ENCODE assay signal across 10 cellular contexts in the genomic region with DNA sequence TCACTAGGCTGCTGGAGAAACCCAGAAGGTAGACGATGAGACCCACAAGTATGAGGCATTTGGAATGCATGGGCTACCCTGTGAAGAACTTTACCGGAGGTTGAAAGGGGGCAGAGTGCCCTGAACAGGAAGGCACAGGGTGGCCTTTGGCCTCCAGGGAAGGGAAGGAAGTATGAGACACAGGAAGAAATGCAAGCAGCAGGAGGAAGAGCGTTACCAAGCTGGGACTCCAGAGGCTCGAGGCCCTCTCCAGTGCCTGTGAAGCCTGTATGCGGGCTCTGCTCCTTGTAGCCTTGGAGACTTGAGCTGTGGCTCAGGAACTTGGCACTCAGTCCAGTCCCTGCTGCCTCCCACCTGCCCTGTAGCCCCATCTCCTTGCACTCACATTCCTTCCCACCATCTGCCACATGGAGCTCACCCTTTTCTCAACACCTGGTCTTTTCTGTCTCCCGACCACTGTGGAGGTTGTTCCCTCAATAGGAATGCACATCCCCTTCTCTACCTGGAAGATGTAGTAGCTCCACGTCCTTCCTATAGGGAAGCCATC. TPM values are rescaled to one million over a fixed set of nuclear protein-coding genes. Genes with fewer than 3 reads are reported as not detected.
A peak's percentile ranks its signal among the peaks of the same experiment; 100 is the strongest.
DNase-seq lines count a peak whose midpoint lies in the region; ATAC-seq and TF ChIP-seq lines count a peak whose summit lies in the region.
"Had no signal": no experiment of that assay in that cellular context is flagged by ENCODE, and none has a peak within 500 bp of the region (broad histone marks: within the 10 kb centered on the region; RNA-seq: fewer than 3 reads in every experiment).

No MANE protein-coding gene starts in this region.

- DNase-seq in activated naive CD8-positive, alpha-beta T cell treated with anti-CD3 and anti-CD28 coated beads for 36 hours: no peak
- DNase-seq in left lobe of liver (ENCODE audit: low spot score) (no peak), upper lobe of left lung (peak in 1 of 2 donors; percentile 34)
- DNase-seq: NCI-H187 treated with DMSO at 0.1 percent for 48 hours, trophoblast cell had no signal

- peaks cover 38 to 52% (median 42%) of the 10 kb centered on the region in 4 donors for H3K4me1 ChIP-seq in upper lobe of left lung

- no peak overlapping the region for H3K4me3 Mint-ChIP-seq in activated naive CD8-positive, alpha-beta T cell
- no peak overlapping the region for H3K4me3 Mint-ChIP-seq in activated naive CD8-positive, alpha-beta T cell treated with anti-CD3 and anti-CD28 coated beads for 36 hours
- peak overlapping the region; percentile 45 for H3K4me3 Mint-ChIP-seq in activated T-helper 17 cell treated with anti-CD3 and anti-CD28 coated beads, Interleukin-2, amount 50 U/mL, for 72 hours

- no peak for TF ChIP-seq CTCF in upper lobe of left lung (IDR thresholded peaks at IDR 0.05)

- 64 to 65% methylated on average over 7 of the region's 7 CpGs for WGBS in upper lobe of left lung, 2 donors

- peak; percentile 20 for ATAC-seq in activated T-helper 17 cell treated with anti-CD3 and anti-CD28 coated beads, Interleukin-2, amount 50 U/mL, for 72 hours (replicated peaks)
- ATAC-seq in left lobe of liver (peak; percentile 15), upper lobe of left lung (ENCODE audit: low FRiP score in 2 of 2) (peak; percentile 40 to 49), GM21576 (IDR thresholded peaks at IDR 0.05; ENCODE audit: unreplicated experiment) (no peak), HG03460 (IDR thresholded peaks at IDR 0.05; ENCODE audit: unreplicated experiment) (no peak), HG03521 (IDR thresholded peaks at IDR 0.05; ENCODE audit: unreplicated experiment) (no peak)

- no peak overlapping the region for H3K4me3 ChIP-seq in upper lobe of left lung

- H3K9me3 ChIP-seq in upper lobe of left lung: no peaks in the 10 kb centered on the region

- H3K27ac ChIP-seq in upper lobe of left lung: peak overlapping the region; percentile 18 to 76 (median 58)

- no peaks in the 10 kb centered on the region for H3K36me3 ChIP-seq in upper lobe of left lung

- H3K36me3 Mint-ChIP-seq in activated naive CD8-positive, alpha-beta T cell: peaks cover 3% of the 10 kb centered on the region
- H3K36me3 Mint-ChIP-seq in activated naive CD8-positive, alpha-beta T cell treated with anti-CD3 and anti-CD28 coated beads for 36 hours: peaks cover 5% of the 10 kb centered on the region
- peaks cover 19% of the 10 kb centered on the region for H3K36me3 Mint-ChIP-seq in activated T-helper 17 cell treated with anti-CD3 and anti-CD28 coated beads, Interleukin-2, amount 50 U/mL, for 72 hours (ENCODE audit: low read depth)

- H3K27me3 Mint-ChIP-seq in activated naive CD8-positive, alpha-beta T cell: no peaks in the 10 kb centered on the region
- H3K27me3 Mint-ChIP-seq in activated naive CD8-positive, alpha-beta T cell treated with anti-CD3 and anti-CD28 coated beads for 36 hours: no peaks in the 10 kb centered on the region
- H3K27me3 Mint-ChIP-seq in activated T-helper 17 cell treated with anti-CD3 and anti-CD28 coated beads, Interleukin-2, amount 50 U/mL, for 72 hours: no peaks in the 10 kb centered on the region

- no peaks in the 10 kb centered on the region for H3K9me3 Mint-ChIP-seq in activated naive CD8-positive, alpha-beta T cell (ENCODE audit: low read depth)
- H3K9me3 Mint-ChIP-seq in activated naive CD8-positive, alpha-beta T cell treated with anti-CD3 and anti-CD28 coated beads for 36 hours: no peaks in the 10 kb centered on the region
- no peaks in the 10 kb centered on the region for H3K9me3 Mint-ChIP-seq in activated T-helper 17 cell treated with anti-CD3 and anti-CD28 coated beads, Interleukin-2, amount 50 U/mL, for 72 hours

- peaks cover 16% of the 10 kb centered on the region for H3K4me1 Mint-ChIP-seq in activated naive CD8-positive, alpha-beta T cell (ENCODE audit: low read depth)
- H3K4me1 Mint-ChIP-seq in activated naive CD8-positive, alpha-beta T cell treated with anti-CD3 and anti-CD28 coated beads for 36 hours: peaks cover under 1% of the 10 kb centered on the region
- peaks cover 36% of the 10 kb centered on the region for H3K4me1 Mint-ChIP-seq in activated T-helper 17 cell treated with anti-CD3 and anti-CD28 coated beads, Interleukin-2, amount 50 U/mL, for 72 hours

- peak overlapping the region; percentile 64 for H3K27ac Mint-ChIP-seq in activated naive CD8-positive, alpha-beta T cell
- H3K27ac Mint-ChIP-seq in activated naive CD8-positive, alpha-beta T cell treated with anti-CD3 and anti-CD28 coated beads for 36 hours: no peak overlapping the region
- H3K27ac Mint-ChIP-seq in activated T-helper 17 cell treated with anti-CD3 and anti-CD28 coated beads, Interleukin-2, amount 50 U/mL, for 72 hours: peak overlapping the region; percentile 86

- no peaks in the 10 kb centered on the region for H3K27me3 ChIP-seq in upper lobe of left lung

- no peak for TF ChIP-seq POLR2A in upper lobe of left lung (IDR thresholded peaks at IDR 0.05)

- no peak for TF ChIP-seq EP300 in upper lobe of left lung (IDR thresholded peaks at IDR 0.05)

RNA-seq across cellular contexts. Expression of gene RNF19B, which starts 33.5 kb away (rescaled TPM):
- total RNA-seq in activated naive CD8-positive, alpha-beta T cell treated with anti-CD3 and anti-CD28 coated beads for 36 hours: 10 to 100 TPM in 1 of 2 experiments, 1 to 10 TPM in 1; 8.8 to 10.2 TPM
- total RNA-seq in activated T-helper 17 cell treated with anti-CD3 and anti-CD28 coated beads, Interleukin-2, amount 50 U/mL, for 72 hours: 10 to 100 TPM; 32.2 to 65.6 TPM
- 6.6 TPM for total RNA-seq in left lobe of liver
- total RNA-seq in upper lobe of left lung: 10 to 100 TPM; 28.7 to 44.5 (median 37.4) TPM

RNA-seq across cellular contexts. Expression of gene AK2, which starts 38.6 kb away (rescaled TPM):
- 100 to 1,000 TPM; 372 to 389 TPM for total RNA-seq in activated naive CD8-positive, alpha-beta T cell treated with anti-CD3 and anti-CD28 coated beads for 36 hours
- 100 to 1,000 TPM; 304 to 372 TPM for total RNA-seq in activated T-helper 17 cell treated with anti-CD3 and anti-CD28 coated beads, Interleukin-2, amount 50 U/mL, for 72 hours
- 120 TPM for total RNA-seq in left lobe of liver
- total RNA-seq in upper lobe of left lung: 100 to 1,000 TPM in 5 of 6 donors, 10 to 100 TPM in 1; 90.1 to 123 (median 115) TPM

Comparison
In these comparisons a context has a peak if more than half of its experiments do, and no peak if none do; other contexts are left out.
1. ATAC-seq: peak in activated T-helper 17 cell treated with anti-CD3 and anti-CD28 coated beads, Interleukin-2, amount 50 U/mL, for 72 hours (single experiment), left lobe of liver (single experiment) and upper lobe of left lung (2 of 2); none in GM21576 (single experiment), HG03460 (single experiment) and HG03521 (single experiment).